Comparison of ENCODE assay signal across 19 cellular contexts in the genomic region with DNA sequence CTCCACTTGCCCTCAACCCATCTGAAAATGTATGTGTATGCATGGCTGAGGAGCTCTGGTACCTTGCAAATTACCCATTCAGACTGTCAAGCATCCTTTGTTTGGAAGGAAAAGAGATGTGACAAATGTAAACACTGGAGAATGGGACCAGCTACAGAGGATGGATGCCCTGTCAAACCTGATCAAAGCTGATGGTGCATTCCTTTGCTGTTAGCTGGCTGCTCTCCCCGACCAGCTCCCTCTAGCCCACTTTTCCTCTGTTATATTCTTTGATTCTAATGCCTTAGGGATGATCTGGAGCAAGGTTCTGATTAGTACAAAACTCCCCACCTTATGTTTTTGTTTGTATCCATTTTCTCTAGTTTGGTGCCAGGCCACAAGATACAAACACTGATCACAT.
A peak's percentile ranks its signal among the peaks of the same experiment; 100 is the strongest.
DNase-seq lines count a peak whose midpoint lies in the region; TF ChIP-seq lines count a peak whose summit lies in the region.
"Had no signal": no experiment of that assay in that cellular context is flagged by ENCODE, and none has a peak within 500 bp of the region (broad histone marks: within the 10 kb centered on the region; RNA-seq: fewer than 3 reads in every experiment).

No MANE protein-coding gene starts in this region.

- H3K27ac Mint-ChIP-seq in mesothelial cell of epicardium (peak overlapping the region; percentile 7), chondrocyte (ENCODE audit: unreplicated experiment) (no peak overlapping the region)
- H3K27ac Mint-ChIP-seq: B cell, H9 had no signal

- H3K27me3 Mint-ChIP-seq in mesothelial cell of epicardium (ENCODE audit: low read depth), result no peaks in the 10 kb centered on the region
- no peaks in the 10 kb centered on the region for H3K27me3 Mint-ChIP-seq in chondrocyte (ENCODE audit: low read depth)

- DNase-seq in EL, result peak; percentile 14
- peak; percentile 1 for DNase-seq in NCI-H345 treated with DMSO at 0.1 percent for 48 hours (lab: John Stamatoyannopoulos, UW; ENCODE audit: unreplicated experiment)
- peak; percentile 71 for DNase-seq in astrocyte of the hippocampus (ENCODE audit: low read depth, low spot score)
- no peak for DNase-seq in mesothelial cell of epicardium (ENCODE audit: low spot score in 2 of 2, unreplicated experiment in 2 of 2)
- DNase-seq in chondrocyte (ENCODE audit: low spot score), result no peak
- DNase-seq in midbrain (lab: John Stamatoyannopoulos, UW), result no peak
- no peak for DNase-seq in NCI-H82 treated with DMSO at 0.1 percent for 48 hours (lab: John Stamatoyannopoulos, UW; ENCODE audit: unreplicated experiment)
- DNase-seq in GM13976 (ENCODE audit: low spot score), result no peak
- DNase-seq: DMS79 treated with DMSO at 0.1 percent for 48 hours, GDM1, H9, Kasumi-1, MM.1S, NCI-H1092 treated with DMSO at 0.1 percent for 48 hours, NCI-H146, NCI-H2081 treated with DMSO at 0.1 percent for 48 hours, NCI-H510A treated with DMSO at 0.1 percent for 48 hours, SJCRH30 had no signal

- peaks cover 13% of the 10 kb centered on the region for H3K36me3 Mint-ChIP-seq in mesothelial cell of epicardium
- peaks cover 10% of the 10 kb centered on the region for H3K36me3 Mint-ChIP-seq in chondrocyte (ENCODE audit: low read depth)

- H3K4me1 Mint-ChIP-seq in mesothelial cell of epicardium (peaks cover 12% of the 10 kb centered on the region), chondrocyte (ENCODE audit: low read depth) (peaks cover 9% of the 10 kb centered on the region)
- H3K4me1 Mint-ChIP-seq: B cell had no signal

- no peak overlapping the region for H3K4me3 Mint-ChIP-seq in mesothelial cell of epicardium
- no peak overlapping the region for H3K4me3 Mint-ChIP-seq in chondrocyte (ENCODE audit: unreplicated experiment)
- H3K4me3 Mint-ChIP-seq: B cell, H9 had no signal

- TF ChIP-seq CTCF in mesothelial cell of epicardium (IDR thresholded peaks at IDR 0.05; ENCODE audit: unreplicated experiment), result no peak
- no peak for TF ChIP-seq CTCF in chondrocyte (IDR thresholded peaks at IDR 0.05)
- no peak for TF ChIP-seq CTCF in GM13976 (IDR thresholded peaks at IDR 0.05; ENCODE audit: borderline replicate concordance, control extremely low read depth, extremely low read depth, insufficient read depth, missing control alignments)

- H3K9me3 Mint-ChIP-seq in mesothelial cell of epicardium (peaks cover 37% of the 10 kb centered on the region), chondrocyte (ENCODE audit: low read depth) (peaks cover 28% of the 10 kb centered on the region)

- in situ Hi-C loops in GM13976 (cut with MboI; ENCODE audit: low sequenced_read_pairs, unreplicated experiment), result no loop called here

Comparison
In these comparisons a context has a peak if more than half of its experiments do, and no peak if none do; other contexts are left out.
1. DNase-seq: peak in EL (single experiment), NCI-H345 treated with DMSO at 0.1 percent for 48 hours (single experiment) and astrocyte of the hippocampus (single experiment); none in mesothelial cell of epicardium (0 of 2), chondrocyte (single experiment), midbrain (single experiment), NCI-H82 treated with DMSO at 0.1 percent for 48 hours (single experiment) and GM13976 (single experiment).